10 cellular contexts compared by ENCODE assay signal in the genomic region with DNA sequence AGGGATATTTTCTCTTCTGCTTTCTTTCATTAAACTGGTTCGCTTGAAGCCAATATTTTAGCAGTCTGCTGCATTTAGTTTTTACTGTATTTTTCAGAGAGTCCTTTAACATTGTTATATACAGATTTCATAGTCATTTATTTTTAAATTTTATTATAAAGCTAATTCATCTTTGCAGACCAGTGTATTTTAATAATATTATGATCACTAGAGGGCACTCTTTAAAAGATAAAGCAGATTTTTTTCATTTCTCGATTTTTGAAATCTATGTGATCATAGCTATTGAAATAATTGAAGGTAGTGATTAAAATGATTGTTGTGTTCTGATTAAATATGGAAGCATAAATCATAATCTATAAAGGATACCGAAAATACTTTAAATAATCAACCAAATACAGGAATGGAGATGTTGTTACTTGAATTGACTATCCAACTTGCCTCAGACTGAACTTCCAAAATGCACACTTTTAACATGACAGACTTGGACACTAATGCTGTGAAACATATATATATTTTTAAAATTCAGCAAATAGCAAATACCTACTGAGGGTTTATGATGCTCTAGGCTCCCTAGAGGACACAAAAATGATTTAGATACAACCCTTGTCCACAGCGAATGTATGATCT. TPM values are rescaled to one million over a fixed set of nuclear protein-coding genes. Genes with fewer than 3 reads are reported as not detected.
A peak's percentile ranks its signal among the peaks of the same experiment; 100 is the strongest.
DNase-seq lines count a peak whose midpoint lies in the region; ATAC-seq and TF ChIP-seq lines count a peak whose summit lies in the region.
"Had no signal": no experiment of that assay in that cellular context is flagged by ENCODE, and none has a peak within 500 bp of the region (broad histone marks: within the 10 kb centered on the region; RNA-seq: fewer than 3 reads in every experiment).

No MANE protein-coding gene starts in this region.

- H3K4me1 Mint-ChIP-seq in activated CD8-positive, alpha-beta T cell treated with anti-CD3 and anti-CD28 coated beads for 36 hours (ENCODE audit: low read depth) = peaks cover 16% of the 10 kb centered on the region
- no peaks in the 10 kb centered on the region for H3K4me1 Mint-ChIP-seq in activated CD8-positive, alpha-beta T cell treated with anti-CD3 and anti-CD28 coated beads, Interleukin-2, amount 10 ng/mL, durations not matched to agents 7 days and 5 days (ENCODE audit: low read depth)
- peaks cover 10% of the 10 kb centered on the region for H3K4me1 Mint-ChIP-seq in activated T-cell treated with anti-CD3 and anti-CD28 coated beads, Interleukin-2, amount 50 U/mL, for 24 hours (ENCODE audit: low read depth)

- intact Hi-C loops in activated CD8-positive, alpha-beta T cell treated with anti-CD3 and anti-CD28 coated beads for 36 hours (cut with micrococcal nuclease) = loop anchor here (5.0 kb wide), 1 partner anchor 129 kb away; no protein-coding TSS in a partner anchor
- intact Hi-C loops in esophagus muscularis mucosa (cut with DNase I) (loop anchor here (2.0 to 5.0 kb wide), 2 partner anchors 56 to 130 kb away; no protein-coding TSS in a partner anchor), sciatic nerve (cut with DNase I) (loop anchor here (10.0 kb wide), 1 partner anchor 126 kb away; no protein-coding TSS in a partner anchor)

- WGBS in esophagus muscularis mucosa = 55% methylated on average over 4 of the region's 4 CpGs
- WGBS in tibial nerve, 2 donors = 60 to 61% methylated on average over 4 of the region's 4 CpGs

- H3K27ac ChIP-seq in esophagus muscularis mucosa (replicated peaks in 1 of 4) (no peak overlapping the region), tibial nerve (no peak overlapping the region)
- H3K27ac ChIP-seq: HL-60 had no signal

- no peaks in the 10 kb centered on the region for H3K9me3 Mint-ChIP-seq in activated CD8-positive, alpha-beta T cell treated with anti-CD3 and anti-CD28 coated beads for 36 hours
- no peaks in the 10 kb centered on the region for H3K9me3 Mint-ChIP-seq in activated CD8-positive, alpha-beta T cell treated with anti-CD3 and anti-CD28 coated beads, Interleukin-2, amount 10 ng/mL, durations not matched to agents 7 days and 5 days (ENCODE audit: insufficient read depth)
- peaks cover 2% of the 10 kb centered on the region for H3K9me3 Mint-ChIP-seq in activated T-cell treated with anti-CD3 and anti-CD28 coated beads, Interleukin-2, amount 50 U/mL, for 24 hours

- TF ChIP-seq EP300 in esophagus muscularis mucosa (IDR thresholded peaks at IDR 0.05) (no peak), tibial nerve (IDR thresholded peaks at IDR 0.05) (no peak)

- TF ChIP-seq POLR2A in esophagus muscularis mucosa (IDR thresholded peaks at IDR 0.05; ENCODE audit: low read depth) (no peak), tibial nerve (IDR thresholded peaks at IDR 0.05) (no peak)

- ATAC-seq in activated CD8-positive, alpha-beta T cell treated with anti-CD3 and anti-CD28 coated beads for 36 hours = no peak
- no peak for ATAC-seq in activated CD8-positive, alpha-beta T cell treated with anti-CD3 and anti-CD28 coated beads, Interleukin-2, amount 10 ng/mL, durations not matched to agents 7 days and 5 days
- ATAC-seq in HG03097 (IDR thresholded peaks at IDR 0.05; ENCODE audit: low FRiP score, unreplicated experiment) (no peak), sciatic nerve (no peak)

- H3K4me3 ChIP-seq in esophagus muscularis mucosa (no peak overlapping the region), tibial nerve (no peak overlapping the region)

- POLR2A ChIA-PET in activated CD8-positive, alpha-beta T cell treated with anti-CD3 and anti-CD28 coated beads for 36 hours (lab: Charles Lee) = no interaction called here
- POLR2A ChIA-PET in activated CD8-positive, alpha-beta T cell treated with anti-CD3 and anti-CD28 coated beads, Interleukin-2, amount 10 ng/mL, durations not matched to agents 7 days and 5 days (lab: Charles Lee) = no interaction called here

- H3K9me3 ChIP-seq in esophagus muscularis mucosa (no peaks in the 10 kb centered on the region), tibial nerve (no peaks in the 10 kb centered on the region)

- H3K36me3 ChIP-seq in esophagus muscularis mucosa (no peaks in the 10 kb centered on the region), tibial nerve (no peaks in the 10 kb centered on the region)

- H3K27me3 ChIP-seq in esophagus muscularis mucosa = no peaks in the 10 kb centered on the region
- no peaks in the 10 kb centered on the region for H3K27me3 ChIP-seq in tibial nerve

- no peaks in the 10 kb centered on the region for H3K27me3 Mint-ChIP-seq in activated CD8-positive, alpha-beta T cell treated with anti-CD3 and anti-CD28 coated beads for 36 hours
- H3K27me3 Mint-ChIP-seq in activated CD8-positive, alpha-beta T cell treated with anti-CD3 and anti-CD28 coated beads, Interleukin-2, amount 10 ng/mL, durations not matched to agents 7 days and 5 days (ENCODE audit: low read depth) = peaks cover 2% of the 10 kb centered on the region
- no peaks in the 10 kb centered on the region for H3K27me3 Mint-ChIP-seq in activated T-cell treated with anti-CD3 and anti-CD28 coated beads, Interleukin-2, amount 50 U/mL, for 24 hours

- peak; percentile 63 for TF ChIP-seq CTCF in activated CD8-positive, alpha-beta T cell treated with anti-CD3 and anti-CD28 coated beads for 36 hours (IDR thresholded peaks at IDR 0.05)
- TF ChIP-seq CTCF in esophagus muscularis mucosa (IDR thresholded peaks at IDR 0.05) (peak; percentile 23 to 46 (median 37)), tibial nerve (IDR thresholded peaks at IDR 0.05) (peak in 4 of 5 experiments; percentile 18 to 39 (median 28))

- H3K4me1 ChIP-seq in esophagus muscularis mucosa (peaks cover 0 to 3% (median 0%) of the 10 kb centered on the region in 4 donors), tibial nerve (no peaks in the 10 kb centered on the region)

- H3K27ac Mint-ChIP-seq in activated CD8-positive, alpha-beta T cell treated with anti-CD3 and anti-CD28 coated beads for 36 hours = no peak overlapping the region
- H3K27ac Mint-ChIP-seq in activated CD8-positive, alpha-beta T cell treated with anti-CD3 and anti-CD28 coated beads, Interleukin-2, amount 10 ng/mL, durations not matched to agents 7 days and 5 days = no peak overlapping the region
- H3K27ac Mint-ChIP-seq in activated T-cell treated with anti-CD3 and anti-CD28 coated beads, Interleukin-2, amount 50 U/mL, for 24 hours = no peak overlapping the region

- no peak overlapping the region for H3K4me3 Mint-ChIP-seq in activated CD8-positive, alpha-beta T cell treated with anti-CD3 and anti-CD28 coated beads for 36 hours
- no peak overlapping the region for H3K4me3 Mint-ChIP-seq in activated CD8-positive, alpha-beta T cell treated with anti-CD3 and anti-CD28 coated beads, Interleukin-2, amount 10 ng/mL, durations not matched to agents 7 days and 5 days
- no peak overlapping the region for H3K4me3 Mint-ChIP-seq in activated T-cell treated with anti-CD3 and anti-CD28 coated beads, Interleukin-2, amount 50 U/mL, for 24 hours

- H3K36me3 Mint-ChIP-seq in activated CD8-positive, alpha-beta T cell treated with anti-CD3 and anti-CD28 coated beads for 36 hours (ENCODE audit: low read depth) = peaks cover 2% of the 10 kb centered on the region
- no peaks in the 10 kb centered on the region for H3K36me3 Mint-ChIP-seq in activated CD8-positive, alpha-beta T cell treated with anti-CD3 and anti-CD28 coated beads, Interleukin-2, amount 10 ng/mL, durations not matched to agents 7 days and 5 days (ENCODE audit: low read depth)
- no peaks in the 10 kb centered on the region for H3K36me3 Mint-ChIP-seq in activated T-cell treated with anti-CD3 and anti-CD28 coated beads, Interleukin-2, amount 50 U/mL, for 24 hours (ENCODE audit: low read depth)

- no peak for DNase-seq in activated CD8-positive, alpha-beta T cell treated with anti-CD3 and anti-CD28 coated beads for 36 hours
- no peak for DNase-seq in activated CD8-positive, alpha-beta T cell treated with anti-CD3 and anti-CD28 coated beads, Interleukin-2, amount 10 ng/mL, durations not matched to agents 7 days and 5 days
- DNase-seq in NCI-H69 (lab: John Stamatoyannopoulos, UW) (peak; percentile 40), esophagus muscularis mucosa (ENCODE audit: extremely low spot score) (no peak), tibial nerve (ENCODE audit: low spot score in 2 of 2) (no peak), sciatic nerve (ENCODE audit: low spot score) (no peak)
- no peak for DNase-seq in activated T-cell treated with anti-CD3 and anti-CD28 coated beads, Interleukin-2, amount 50 U/mL, for 24 hours
- DNase-seq: activated naive CD4-positive, alpha-beta T cell treated with Interleukin-2 at 50 U/mL for 16 hours had no signal

- CTCF ChIA-PET in activated CD8-positive, alpha-beta T cell treated with anti-CD3 and anti-CD28 coated beads for 36 hours (lab: Charles Lee) = interaction anchor here (0.6 to 10.3 kb wide), 26 partner anchors 9 to 1450 kb away, joined by 3 to 307 read pairs (median 4); no protein-coding TSS in a partner anchor
- CTCF ChIA-PET in activated CD8-positive, alpha-beta T cell treated with anti-CD3 and anti-CD28 coated beads, Interleukin-2, amount 10 ng/mL, durations not matched to agents 7 days and 5 days (lab: Charles Lee) = interaction anchor here (0.6 to 10.6 kb wide), 23 partner anchors 8 to 1263 kb away, joined by 3 to 170 read pairs (median 5); no protein-coding TSS in a partner anchor

RNA-seq across cellular contexts. Expression of gene ST7, which starts 35.2 kb away (rescaled TPM):
- 1 to 10 TPM; 5.9 to 9.2 TPM for total RNA-seq in activated CD8-positive, alpha-beta T cell treated with anti-CD3 and anti-CD28 coated beads for 36 hours
- 1 to 10 TPM; 5.2 to 5.9 TPM for total RNA-seq in activated CD8-positive, alpha-beta T cell treated with anti-CD3 and anti-CD28 coated beads, Interleukin-2, amount 10 ng/mL, durations not matched to agents 7 days and 5 days
- total RNA-seq in esophagus muscularis mucosa (10 to 100 TPM; 16.9 to 22.0 (median 18.2) TPM), tibial nerve (10 to 100 TPM; 13.5 to 24.9 (median 18.6) TPM), sciatic nerve (19.7 TPM)
